Comparison of ENCODE assay signal across 1 cellular context in the genomic region with DNA sequence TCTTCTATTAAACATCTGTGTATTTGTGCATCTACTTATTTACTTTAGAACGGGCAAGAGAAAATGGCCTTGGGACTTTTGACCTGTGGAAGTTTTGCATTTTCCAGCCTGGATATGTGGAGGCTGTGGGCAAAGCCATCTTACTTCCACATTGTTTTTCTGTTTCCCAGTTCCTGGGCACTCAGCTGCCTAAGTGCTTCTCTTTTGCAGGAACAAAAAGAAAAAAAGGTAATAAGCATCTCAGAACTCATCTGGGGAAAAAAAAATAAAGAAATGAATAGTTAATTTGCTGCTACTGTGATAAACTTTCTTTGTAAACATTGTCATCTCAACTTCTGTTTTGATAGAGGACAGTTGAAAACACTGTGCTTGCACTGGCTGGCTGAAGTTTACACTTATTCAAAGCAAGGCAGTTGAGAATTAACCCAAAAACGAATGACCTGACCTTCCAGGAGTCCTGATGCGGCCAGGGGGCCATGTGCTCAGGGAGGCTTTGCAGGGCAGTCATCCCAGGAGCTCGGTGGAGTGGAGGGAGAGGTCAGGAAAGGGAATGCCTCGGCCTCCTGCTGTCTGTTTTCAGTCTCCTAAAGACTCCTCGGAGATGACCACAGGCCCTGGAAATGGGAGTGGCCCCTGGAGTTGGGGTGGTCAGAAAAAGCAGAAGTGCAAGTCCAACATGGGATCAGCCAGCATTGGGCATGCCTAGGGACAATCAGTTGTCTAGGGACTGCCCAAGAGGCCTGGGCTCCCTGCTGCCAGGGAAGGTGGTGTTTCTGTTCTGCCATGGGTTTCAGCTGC.
TF ChIP-seq lines count a peak whose summit lies in the region.

No MANE protein-coding gene starts in this region.

TF ChIP-seq in HepG2, 621 proteins besides CTCF, POLR2A, EP300 and RAD21 (continues in another document):
- TF ChIP-seq ZNF772 (CRISPR knock-in tag; IDR thresholded peaks at IDR 0.05): no peak
- TF ChIP-seq ARID5B (CRISPR knock-in tag; IDR thresholded peaks at IDR 0.05): peak; percentile 60; the same call in 1 of the 2 replicates
- TF ChIP-seq ZNF382 (CRISPR knock-in tag; IDR thresholded peaks at IDR 0.05; ENCODE audit: borderline replicate concordance): no peak
- peak; percentile 65 for TF ChIP-seq ZNF652 (CRISPR knock-in tag; IDR thresholded peaks at IDR 0.05; ENCODE audit: borderline replicate concordance, low read depth)
- 0 out of 2 replicates have a peak, but pooled peaks have one; percentile 37 for TF ChIP-seq SMAD3 (CRISPR knock-in tag; IDR thresholded peaks at IDR 0.05)
- TF ChIP-seq ZNF136 (CRISPR knock-in tag; IDR thresholded peaks at IDR 0.05; ENCODE audit: low read depth): no peak
- no peak for TF ChIP-seq ZNF431 (CRISPR knock-in tag; IDR thresholded peaks at IDR 0.05; ENCODE audit: borderline replicate concordance, low read depth)
- no peak for TF ChIP-seq E2F1 (CRISPR knock-in tag; IDR thresholded peaks at IDR 0.05)
- no peak for TF ChIP-seq TBP (CRISPR knock-in tag; IDR thresholded peaks at IDR 0.05)
- TF ChIP-seq ZNF788 (CRISPR knock-in tag; IDR thresholded peaks at IDR 0.05; ENCODE audit: borderline replicate concordance): peak; percentile 43; the same call in 1 of the 2 replicates
- no peak for TF ChIP-seq ZNF646 (CRISPR knock-in tag; IDR thresholded peaks at IDR 0.05)
- no peak for TF ChIP-seq HOXA3 (CRISPR knock-in tag; IDR thresholded peaks at IDR 0.05)
- TF ChIP-seq ZNF597 (CRISPR knock-in tag; IDR thresholded peaks at IDR 0.05): no peak
- TF ChIP-seq HOXA5 (CRISPR knock-in tag; IDR thresholded peaks at IDR 0.05): no peak
- TF ChIP-seq, protein P1, sequence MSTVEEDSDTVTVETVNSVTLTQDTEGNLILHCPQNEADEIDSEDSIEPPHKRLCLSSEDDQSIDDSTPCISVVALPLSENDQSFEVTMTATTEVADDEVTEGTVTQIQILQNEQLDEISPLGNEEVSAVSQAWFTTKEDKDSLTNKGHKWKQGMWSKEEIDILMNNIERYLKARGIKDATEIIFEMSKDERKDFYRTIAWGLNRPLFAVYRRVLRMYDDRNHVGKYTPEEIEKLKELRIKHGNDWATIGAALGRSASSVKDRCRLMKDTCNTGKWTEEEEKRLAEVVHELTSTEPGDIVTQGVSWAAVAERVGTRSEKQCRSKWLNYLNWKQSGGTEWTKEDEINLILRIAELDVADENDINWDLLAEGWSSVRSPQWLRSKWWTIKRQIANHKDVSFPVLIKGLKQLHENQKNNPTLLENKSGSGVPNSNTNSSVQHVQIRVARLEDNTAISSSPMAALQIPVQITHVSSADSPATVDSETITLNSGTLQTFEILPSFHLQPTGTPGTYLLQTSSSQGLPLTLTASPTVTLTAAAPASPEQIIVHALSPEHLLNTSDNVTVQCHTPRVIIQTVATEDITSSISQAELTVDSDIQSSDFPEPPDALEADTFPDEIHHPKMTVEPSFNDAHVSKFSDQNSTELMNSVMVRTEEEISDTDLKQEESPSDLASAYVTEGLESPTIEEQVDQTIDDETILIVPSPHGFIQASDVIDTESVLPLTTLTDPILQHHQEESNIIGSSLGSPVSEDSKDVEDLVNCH (CRISPR knock-in tag; IDR thresholded peaks at IDR 0.05): no peak
- no peak for TF ChIP-seq CC2D1A (CRISPR knock-in tag; IDR thresholded peaks at IDR 0.05)
- no peak for TF ChIP-seq AGO1 (IDR thresholded peaks at IDR 0.05; ENCODE audit: low read depth, low read length, poor library complexity, severe bottlenecking)
- TF ChIP-seq HDAC6 (IDR thresholded peaks at IDR 0.05; ENCODE audit: low read depth, low read length): no peak
- TF ChIP-seq ZNF7 (CRISPR knock-in tag; IDR thresholded peaks at IDR 0.05): no peak
- TF ChIP-seq, protein P2, sequence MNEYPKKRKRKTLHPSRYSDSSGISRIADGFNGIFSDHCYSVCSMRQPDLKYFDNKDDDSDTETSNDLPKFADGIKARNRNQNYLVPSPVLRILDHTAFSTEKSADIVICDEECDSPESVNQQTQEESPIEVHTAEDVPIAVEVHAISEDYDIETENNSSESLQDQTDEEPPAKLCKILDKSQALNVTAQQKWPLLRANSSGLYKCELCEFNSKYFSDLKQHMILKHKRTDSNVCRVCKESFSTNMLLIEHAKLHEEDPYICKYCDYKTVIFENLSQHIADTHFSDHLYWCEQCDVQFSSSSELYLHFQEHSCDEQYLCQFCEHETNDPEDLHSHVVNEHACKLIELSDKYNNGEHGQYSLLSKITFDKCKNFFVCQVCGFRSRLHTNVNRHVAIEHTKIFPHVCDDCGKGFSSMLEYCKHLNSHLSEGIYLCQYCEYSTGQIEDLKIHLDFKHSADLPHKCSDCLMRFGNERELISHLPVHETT (CRISPR knock-in tag; conservative IDR thresholded peaks at IDR 0.05): no peak
- TF ChIP-seq ZNF484 (CRISPR knock-in tag; IDR thresholded peaks at IDR 0.05; ENCODE audit: borderline replicate concordance, low read depth): no peak
- TF ChIP-seq MAFG (CRISPR knock-in tag; IDR thresholded peaks at IDR 0.05): no peak
- 0 out of 2 replicates have a peak, but pooled peaks have one; percentile 11 for TF ChIP-seq POLR2AphosphoS5 (IDR thresholded peaks at IDR 0.05; ENCODE audit: low read depth, low read length)
- TF ChIP-seq ZNF782 (CRISPR knock-in tag; IDR thresholded peaks at IDR 0.05; ENCODE audit: borderline replicate concordance): no peak
- TF ChIP-seq AGO2 (optimal IDR thresholded peaks at IDR 0.05; ENCODE audit: low read depth, low read length): no peak
- no peak for TF ChIP-seq NFATC3 (CRISPR knock-in tag; IDR thresholded peaks at IDR 0.05)
- TF ChIP-seq POLR2G (IDR thresholded peaks at IDR 0.05; ENCODE audit: low read depth, low read length): no peak; the same call in 1 of the 2 replicates
- TF ChIP-seq MAF1 (CRISPR knock-in tag; IDR thresholded peaks at IDR 0.05; ENCODE audit: borderline replicate concordance): no peak
- TF ChIP-seq HNRNPH1 (optimal IDR thresholded peaks at IDR 0.05; ENCODE audit: low read depth, low read length): no peak
- peak; percentile 76 for TF ChIP-seq ZNF644 (CRISPR knock-in tag; IDR thresholded peaks at IDR 0.05; ENCODE audit: low read depth)
- no peak for TF ChIP-seq ZNF451 (CRISPR knock-in tag; IDR thresholded peaks at IDR 0.05)
- 0 out of 2 replicates have a peak, but pooled peaks have one; percentile 30 for TF ChIP-seq GZF1 (CRISPR knock-in tag; IDR thresholded peaks at IDR 0.05)
- no peak for TF ChIP-seq TARDBP (CRISPR knock-in tag; IDR thresholded peaks at IDR 0.05)
- TF ChIP-seq, protein P3, sequence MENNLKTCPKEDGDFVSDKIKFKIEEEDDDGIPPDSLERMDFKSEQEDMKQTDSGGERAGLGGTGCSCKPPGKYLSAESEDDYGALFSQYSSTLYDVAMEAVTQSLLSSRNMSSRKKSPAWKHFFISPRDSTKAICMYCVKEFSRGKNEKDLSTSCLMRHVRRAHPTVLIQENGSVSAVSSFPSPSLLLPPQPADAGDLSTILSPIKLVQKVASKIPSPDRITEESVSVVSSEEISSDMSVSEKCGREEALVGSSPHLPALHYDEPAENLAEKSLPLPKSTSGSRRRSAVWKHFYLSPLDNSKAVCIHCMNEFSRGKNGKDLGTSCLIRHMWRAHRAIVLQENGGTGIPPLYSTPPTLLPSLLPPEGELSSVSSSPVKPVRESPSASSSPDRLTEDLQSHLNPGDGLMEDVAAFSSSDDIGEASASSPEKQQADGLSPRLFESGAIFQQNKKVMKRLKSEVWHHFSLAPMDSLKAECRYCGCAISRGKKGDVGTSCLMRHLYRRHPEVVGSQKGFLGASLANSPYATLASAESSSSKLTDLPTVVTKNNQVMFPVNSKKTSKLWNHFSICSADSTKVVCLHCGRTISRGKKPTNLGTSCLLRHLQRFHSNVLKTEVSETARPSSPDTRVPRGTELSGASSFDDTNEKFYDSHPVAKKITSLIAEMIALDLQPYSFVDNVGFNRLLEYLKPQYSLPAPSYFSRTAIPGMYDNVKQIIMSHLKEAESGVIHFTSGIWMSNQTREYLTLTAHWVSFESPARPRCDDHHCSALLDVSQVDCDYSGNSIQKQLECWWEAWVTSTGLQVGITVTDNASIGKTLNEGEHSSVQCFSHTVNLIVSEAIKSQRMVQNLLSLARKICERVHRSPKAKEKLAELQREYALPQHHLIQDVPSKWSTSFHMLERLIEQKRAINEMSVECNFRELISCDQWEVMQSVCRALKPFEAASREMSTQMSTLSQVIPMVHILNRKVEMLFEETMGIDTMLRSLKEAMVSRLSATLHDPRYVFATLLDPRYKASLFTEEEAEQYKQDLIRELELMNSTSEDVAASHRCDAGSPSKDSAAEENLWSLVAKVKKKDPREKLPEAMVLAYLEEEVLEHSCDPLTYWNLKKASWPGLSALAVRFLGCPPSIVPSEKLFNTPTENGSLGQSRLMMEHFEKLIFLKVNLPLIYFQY (CRISPR knock-in tag; IDR thresholded peaks at IDR 0.05; ENCODE audit: borderline replicate concordance): no peak
- TF ChIP-seq GFI1 (CRISPR knock-in tag; IDR thresholded peaks at IDR 0.05; ENCODE audit: borderline replicate concordance): no peak
- TF ChIP-seq GABPA (IDR thresholded peaks at IDR 0.05; ENCODE audit: low read depth, low read length): no peak
- TF ChIP-seq GABPA (CRISPR knock-in tag; IDR thresholded peaks at IDR 0.05; ENCODE audit: low read depth): no peak
